Comparison of ENCODE assay signal across 15 cellular contexts in the genomic region with DNA sequence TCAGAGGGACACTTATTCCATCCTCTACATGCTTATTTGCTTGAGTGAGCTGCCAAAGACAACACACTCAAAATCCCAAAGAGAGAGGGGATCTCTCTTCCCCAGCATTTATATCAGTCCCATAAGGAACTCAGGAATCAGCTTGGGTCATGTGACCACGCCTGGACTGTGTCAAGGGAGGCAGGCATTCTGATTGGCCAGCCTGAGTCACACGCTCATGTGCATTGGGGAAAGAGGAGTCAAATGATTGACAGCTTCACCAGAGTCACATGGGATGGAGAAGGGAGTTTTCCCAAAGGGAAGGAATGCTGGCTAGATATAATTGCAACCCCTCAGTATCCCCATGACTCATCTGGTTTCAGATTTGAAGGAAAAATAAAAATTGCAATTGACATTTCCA. TPM values are rescaled to one million over a fixed set of nuclear protein-coding genes. Genes with fewer than 3 reads are reported as not detected.
DNase-seq lines count a peak whose midpoint lies in the region; ATAC-seq and TF ChIP-seq lines count a peak whose summit lies in the region.
"Had no signal": no experiment of that assay in that cellular context is flagged by ENCODE, and none has a peak within 500 bp of the region (broad histone marks: within the 10 kb centered on the region; RNA-seq: fewer than 3 reads in every experiment).

No MANE protein-coding gene starts in this region.

- CTCF ChIA-PET in RWPE1 (lab: Yijun Ruan, JAX) = no interaction called here

- H3K27ac ChIP-seq in RWPE1 (no peak overlapping the region), foreskin keratinocyte (peak overlapping the region; percentile 63), suprapubic skin (peak overlapping the region; percentile 42), tibial nerve (peak overlapping the region in 2 of 4 donors; percentile 68 to 82)
- H3K27ac ChIP-seq: skin epidermis had no signal

- no peak overlapping the region for H3K27ac Mint-ChIP-seq in stimulated activated effector memory CD8-positive, alpha-beta T cell treated with anti-CD3 and anti-CD28 coated beads, Interleukin-12 subunit alpha, Interleukin-12 subunit beta, amount 100 ng/mL, for 72 hours
- H3K27ac Mint-ChIP-seq: naive B cell had no signal

- no peak overlapping the region for H3K4me3 ChIP-seq in suprapubic skin
- no peak overlapping the region for H3K4me3 ChIP-seq in tibial nerve
- H3K4me3 ChIP-seq: skin epidermis, testis had no signal

- no peaks in the 10 kb centered on the region for H3K9me3 Mint-ChIP-seq in stimulated activated effector memory CD8-positive, alpha-beta T cell treated with anti-CD3 and anti-CD28 coated beads, Interleukin-12 subunit alpha, Interleukin-12 subunit beta, amount 100 ng/mL, for 72 hours

- TF ChIP-seq POLR2A in suprapubic skin (IDR thresholded peaks at IDR 0.05) (no peak), tibial nerve (IDR thresholded peaks at IDR 0.05) (no peak)

- no peaks in the 10 kb centered on the region for H3K27me3 ChIP-seq in foreskin keratinocyte
- no peaks in the 10 kb centered on the region for H3K27me3 ChIP-seq in suprapubic skin
- no peaks in the 10 kb centered on the region for H3K27me3 ChIP-seq in tibial nerve
- H3K27me3 ChIP-seq: testis had no signal

- no peak for TF ChIP-seq EP300 in suprapubic skin (IDR thresholded peaks at IDR 0.05)
- TF ChIP-seq EP300 in tibial nerve (IDR thresholded peaks at IDR 0.05) = no peak

- no peaks in the 10 kb centered on the region for H3K36me3 ChIP-seq in suprapubic skin
- no peaks in the 10 kb centered on the region for H3K36me3 ChIP-seq in tibial nerve

- POLR2A ChIA-PET in RWPE1 (lab: Yijun Ruan, JAX; ENCODE audit: low non-redundant PET) = no interaction called here

- no peaks in the 10 kb centered on the region for H3K36me3 Mint-ChIP-seq in stimulated activated effector memory CD8-positive, alpha-beta T cell treated with anti-CD3 and anti-CD28 coated beads, Interleukin-12 subunit alpha, Interleukin-12 subunit beta, amount 100 ng/mL, for 72 hours
- H3K36me3 Mint-ChIP-seq: naive B cell had no signal

- DNase-seq in DMS53 (lab: John Stamatoyannopoulos, UW) = peak; percentile 29
- DNase-seq in DMS53 treated with DMSO at 0.1 percent for 48 hours (lab: John Stamatoyannopoulos, UW; ENCODE audit: unreplicated experiment) = no peak
- DNase-seq in RWPE1 (ENCODE audit: low spot score) = peak; percentile 39
- DNase-seq in foreskin keratinocyte = peak in 1 of 2 donors; percentile 59
- DNase-seq in suprapubic skin (ENCODE audit: low spot score in 2 of 2) = no peak
- DNase-seq in NCI-H1694 treated with DMSO at 0.1 percent for 48 hours (lab: John Stamatoyannopoulos, UW) = no peak
- DNase-seq in stimulated activated effector memory CD8-positive, alpha-beta T cell treated with anti-CD3 and anti-CD28 coated beads, Interleukin-12 subunit alpha, Interleukin-12 subunit beta, amount 100 ng/mL, for 72 hours (ENCODE audit: low spot score in 2 of 2) = no peak
- no peak for DNase-seq in tibial nerve (ENCODE audit: low spot score in 2 of 2)
- DNase-seq: activated naive CD4-positive, alpha-beta T cell; Kasumi-1; naive B cell; NCI-H2081; T-helper 9 cell had no signal

- no peaks in the 10 kb centered on the region for H3K9me3 ChIP-seq in suprapubic skin
- H3K9me3 ChIP-seq in tibial nerve = no peaks in the 10 kb centered on the region
- H3K9me3 ChIP-seq: testis had no signal

- peak; percentile 74 for ATAC-seq in foreskin keratinocyte
- no peak for ATAC-seq in stimulated activated effector memory CD8-positive, alpha-beta T cell treated with anti-CD3 and anti-CD28 coated beads, Interleukin-12 subunit alpha, Interleukin-12 subunit beta, amount 100 ng/mL, for 72 hours

- H3K4me3 Mint-ChIP-seq in stimulated activated effector memory CD8-positive, alpha-beta T cell treated with anti-CD3 and anti-CD28 coated beads, Interleukin-12 subunit alpha, Interleukin-12 subunit beta, amount 100 ng/mL, for 72 hours = no peak overlapping the region
- H3K4me3 Mint-ChIP-seq: naive B cell had no signal

- WGBS in suprapubic skin = 96% methylated on average over 2 of the region's 2 CpGs
- 88 to 91% methylated on average over 2 of the region's 2 CpGs for WGBS in tibial nerve, 2 donors

- no peaks in the 10 kb centered on the region for H3K4me1 Mint-ChIP-seq in stimulated activated effector memory CD8-positive, alpha-beta T cell treated with anti-CD3 and anti-CD28 coated beads, Interleukin-12 subunit alpha, Interleukin-12 subunit beta, amount 100 ng/mL, for 72 hours
- H3K4me1 Mint-ChIP-seq: naive B cell had no signal

- H3K4me1 ChIP-seq in foreskin keratinocyte (peaks cover 14% of the 10 kb centered on the region), suprapubic skin (peaks cover 12% of the 10 kb centered on the region), tibial nerve (peaks cover 0 to 18% (median 2%) of the 10 kb centered on the region in 4 donors)

- TF ChIP-seq CTCF in RWPE1 (conservative IDR thresholded peaks at IDR 0.05; ENCODE audit: low read depth) (no peak), foreskin keratinocyte (conservative IDR thresholded peaks at IDR 0.05) (no peak), suprapubic skin (IDR thresholded peaks at IDR 0.05) (no peak), tibial nerve (IDR thresholded peaks at IDR 0.05) (no peak)

RNA-seq across cellular contexts. Expression of a gene that starts 49.0 kb away (rescaled TPM):
- total RNA-seq in foreskin keratinocyte (23.7 and 25.5 TPM in 2 replicates), suprapubic skin (10 to 100 TPM; 18.6 to 25.3 (median 21.6) TPM), tibial nerve (10 to 100 TPM; 19.8 to 24.9 (median 24.8) TPM)
- 14.4 and 18.3 TPM in 2 replicates for polyA plus RNA-seq in foreskin keratinocyte

RNA-seq across cellular contexts. Expression of a gene that starts 49.1 kb away (rescaled TPM):
- 22.2 and 23.2 TPM in 2 replicates for total RNA-seq in foreskin keratinocyte
- 9.8 and 9.9 TPM in 2 replicates for polyA plus RNA-seq in foreskin keratinocyte
- 10 to 100 TPM; 40.6 to 74.2 (median 49.2) TPM for total RNA-seq in suprapubic skin
- 10 to 100 TPM; 67.8 to 99.4 (median 83.9) TPM for total RNA-seq in tibial nerve

Comparison
In these comparisons a context has a peak if more than half of its experiments do, and no peak if none do; other contexts are left out.
1. DNase-seq: peak in DMS53 (single experiment) and RWPE1 (single experiment); none in DMS53 treated with DMSO at 0.1 percent for 48 hours (single experiment), suprapubic skin (0 of 2), NCI-H1694 treated with DMSO at 0.1 percent for 48 hours (single experiment), stimulated activated effector memory CD8-positive, alpha-beta T cell treated with anti-CD3 and anti-CD28 coated beads, Interleukin-12 subunit alpha, Interleukin-12 subunit beta, amount 100 ng/mL, for 72 hours (0 of 2) and tibial nerve (0 of 2).